In genomic region chr6:89205819-89206218, GRCh38 we compare ENCODE assay signal across 29 cellular contexts. TPM values are rescaled to one million over a fixed set of nuclear protein-coding genes. Genes with fewer than 3 reads are reported as not detected.
"Had no signal": no experiment of that assay in that cellular context is flagged by ENCODE, and none has a peak within 500 bp of the region (broad histone marks: within the 10 kb centered on the region; RNA-seq: fewer than 3 reads in every experiment).

No MANE protein-coding gene starts in this region.

- H3K4me1 Mint-ChIP-seq: activated CD4-positive, alpha-beta memory T cell treated with anti-CD3 and anti-CD28 coated beads, Interleukin-2, amount 10 ng/mL, durations not matched to agents 7 days and 5 days; activated CD4-positive, alpha-beta T cell treated with anti-CD3 and anti-CD28 coated beads, Interleukin-2, amount 10 ng/mL, durations not matched to agents 7 days and 5 days; activated naive CD4-positive, alpha-beta T cell treated with anti-CD3 and anti-CD28 coated beads, Interleukin-2, amount 10 ng/mL, durations not matched to agents 7 days and 5 days; activated naive CD8-positive, alpha-beta T cell treated with anti-CD3 and anti-CD28 coated beads, Interleukin-2, amount 10 ng/mL, durations not matched to agents 7 days and 5 days had no signal

- ATAC-seq: foreskin keratinocyte; heart left ventricle; left lobe of liver; lower lobe of right lung; natural killer cell treated with Interleukin-12 subunit alpha and Interleukin-12 subunit beta and Interleukin-15 and Interleukin-18, amount 100 ng/mL, for 72 hours; sciatic nerve had no signal

- H3K9me3 ChIP-seq: breast epithelium, esophagus muscularis mucosa, heart left ventricle, lower lobe of right lung, suprapubic skin, uterus had no signal

- DNase-seq: activated CD4-positive, alpha-beta memory T cell treated with anti-CD3 and anti-CD28 coated beads, Interleukin-2, amount 10 ng/mL, durations not matched to agents 7 days and 5 days; activated CD4-positive, alpha-beta T cell treated with anti-CD3 and anti-CD28 coated beads for 1 hour; activated CD4-positive, alpha-beta T cell treated with anti-CD3 and anti-CD28 coated beads, Interleukin-2, amount 10 ng/mL, durations not matched to agents 7 days and 5 days; activated CD8-positive, alpha-beta memory T cell treated with anti-CD3 and anti-CD28 coated beads, Interleukin-2, amount 50 U/mL, for 48 hours; activated gamma-delta T cell; activated naive CD4-positive, alpha-beta T cell treated with anti-CD3 and anti-CD28 coated beads, Interleukin-2, amount 10 ng/mL, durations not matched to agents 7 days and 5 days; activated naive CD8-positive, alpha-beta T cell treated with anti-CD3 and anti-CD28 coated beads, Interleukin-2, amount 10 ng/mL, durations not matched to agents 7 days and 5 days; activated T-cell treated with anti-CD3 and anti-CD28 coated beads, Interleukin-2, amount 50 U/mL, for 24 hours; amniotic stem cell; central memory CD4-positive, alpha-beta T cell; foreskin keratinocyte; heart left ventricle; kidney glomerular epithelial cell; lower lobe of right lung; mesenchymal stem cell; stimulated activated CD4-positive, alpha-beta T cell treated with anti-CD3 and anti-CD28 coated beads, Interleukin-1b, Interleukin-23, amount 100 ng/mL, for 48 hours; stimulated activated CD4-positive, alpha-beta T cell treated with anti-CD3 and anti-CD28 coated beads, Interleukin-4, amount 100 ng/mL, for 4 hours; stimulated activated CD8-positive, alpha-beta memory T cell treated with anti-CD3 and anti-CD28 coated beads, Interleukin-4, amount 100 ng/mL, for 48 hours; stimulated activated naive CD4-positive, alpha-beta T cell; T-helper 2 cell; uterus had no signal

- H3K36me3 ChIP-seq: breast epithelium, esophagus muscularis mucosa, heart left ventricle, lower lobe of right lung, suprapubic skin, uterus had no signal

- H3K9me3 Mint-ChIP-seq: activated CD4-positive, alpha-beta memory T cell treated with anti-CD3 and anti-CD28 coated beads, Interleukin-2, amount 10 ng/mL, durations not matched to agents 7 days and 5 days; activated CD4-positive, alpha-beta T cell treated with anti-CD3 and anti-CD28 coated beads, Interleukin-2, amount 10 ng/mL, durations not matched to agents 7 days and 5 days; activated naive CD4-positive, alpha-beta T cell treated with anti-CD3 and anti-CD28 coated beads, Interleukin-2, amount 10 ng/mL, durations not matched to agents 7 days and 5 days; activated naive CD8-positive, alpha-beta T cell treated with anti-CD3 and anti-CD28 coated beads, Interleukin-2, amount 10 ng/mL, durations not matched to agents 7 days and 5 days; activated T-cell treated with anti-CD3 and anti-CD28 coated beads, Interleukin-2, amount 50 U/mL, for 24 hours; natural killer cell treated with Interleukin-12 subunit alpha and Interleukin-12 subunit beta and Interleukin-15 and Interleukin-18, amount 100 ng/mL, for 72 hours had no signal

- H3K27ac Mint-ChIP-seq: activated CD4-positive, alpha-beta memory T cell treated with anti-CD3 and anti-CD28 coated beads, Interleukin-2, amount 10 ng/mL, durations not matched to agents 7 days and 5 days; activated CD4-positive, alpha-beta T cell treated with anti-CD3 and anti-CD28 coated beads, Interleukin-2, amount 10 ng/mL, durations not matched to agents 7 days and 5 days; activated naive CD4-positive, alpha-beta T cell treated with anti-CD3 and anti-CD28 coated beads, Interleukin-2, amount 10 ng/mL, durations not matched to agents 7 days and 5 days; activated naive CD8-positive, alpha-beta T cell treated with anti-CD3 and anti-CD28 coated beads, Interleukin-2, amount 10 ng/mL, durations not matched to agents 7 days and 5 days; activated T-cell treated with anti-CD3 and anti-CD28 coated beads, Interleukin-2, amount 50 U/mL, for 24 hours; natural killer cell treated with Interleukin-12 subunit alpha and Interleukin-12 subunit beta and Interleukin-15 and Interleukin-18, amount 100 ng/mL, for 72 hours had no signal

- H3K4me3 Mint-ChIP-seq: activated CD4-positive, alpha-beta memory T cell treated with anti-CD3 and anti-CD28 coated beads, Interleukin-2, amount 10 ng/mL, durations not matched to agents 7 days and 5 days; activated CD4-positive, alpha-beta T cell treated with anti-CD3 and anti-CD28 coated beads, Interleukin-2, amount 10 ng/mL, durations not matched to agents 7 days and 5 days; activated naive CD4-positive, alpha-beta T cell treated with anti-CD3 and anti-CD28 coated beads, Interleukin-2, amount 10 ng/mL, durations not matched to agents 7 days and 5 days; activated naive CD8-positive, alpha-beta T cell treated with anti-CD3 and anti-CD28 coated beads, Interleukin-2, amount 10 ng/mL, durations not matched to agents 7 days and 5 days; activated T-cell treated with anti-CD3 and anti-CD28 coated beads, Interleukin-2, amount 50 U/mL, for 24 hours; natural killer cell treated with Interleukin-12 subunit alpha and Interleukin-12 subunit beta and Interleukin-15 and Interleukin-18, amount 100 ng/mL, for 72 hours had no signal

- H3K4me3 ChIP-seq: breast epithelium, esophagus muscularis mucosa, heart left ventricle, lower lobe of right lung, skin epidermis, suprapubic skin, uterus had no signal

- H3K36me3 Mint-ChIP-seq: activated naive CD4-positive, alpha-beta T cell treated with anti-CD3 and anti-CD28 coated beads, Interleukin-2, amount 10 ng/mL, durations not matched to agents 7 days and 5 days; activated naive CD8-positive, alpha-beta T cell treated with anti-CD3 and anti-CD28 coated beads, Interleukin-2, amount 10 ng/mL, durations not matched to agents 7 days and 5 days; natural killer cell treated with Interleukin-12 subunit alpha and Interleukin-12 subunit beta and Interleukin-15 and Interleukin-18, amount 100 ng/mL, for 72 hours had no signal

- H3K4me1 ChIP-seq: breast epithelium, esophagus muscularis mucosa, foreskin keratinocyte, heart left ventricle, lower lobe of right lung, suprapubic skin, uterus had no signal

- H3K27me3 ChIP-seq: breast epithelium, esophagus muscularis mucosa, foreskin keratinocyte, suprapubic skin, uterus had no signal

- H3K27ac ChIP-seq: breast epithelium, esophagus muscularis mucosa, foreskin keratinocyte, heart left ventricle, lower lobe of right lung, skin epidermis, suprapubic skin, uterus had no signal

- H3K27me3 Mint-ChIP-seq: activated T-cell treated with anti-CD3 and anti-CD28 coated beads, Interleukin-2, amount 50 U/mL, for 24 hours had no signal

RNA-seq across cellular contexts. Expression of gene GABRR1, which starts 11.3 kb away (rescaled TPM):
- total RNA-seq: activated CD4-positive, alpha-beta memory T cell treated with anti-CD3 and anti-CD28 coated beads, Interleukin-2, amount 10 ng/mL, durations not matched to agents 7 days and 5 days; activated CD4-positive, alpha-beta T cell treated with anti-CD3 and anti-CD28 coated beads, Interleukin-2, amount 10 ng/mL, durations not matched to agents 7 days and 5 days; activated naive CD8-positive, alpha-beta T cell treated with anti-CD3 and anti-CD28 coated beads, Interleukin-2, amount 10 ng/mL, durations not matched to agents 7 days and 5 days; breast epithelium; foreskin keratinocyte; heart left ventricle; left lobe of liver; lower lobe of right lung; natural killer cell treated with Interleukin-12 subunit alpha and Interleukin-12 subunit beta and Interleukin-15 and Interleukin-18, amount 100 ng/mL, for 72 hours; osteoblast had no signal
- polyA plus RNA-seq: foreskin keratinocyte, heart left ventricle had no signal
